In genomic region chr12:65292241-65292640, GRCh38 we compare ENCODE assay signal across 28 cellular contexts.
"Had no signal": no experiment of that assay in that cellular context is flagged by ENCODE, and none has a peak within 500 bp of the region (broad histone marks: within the 10 kb centered on the region; RNA-seq: fewer than 3 reads in every experiment).

No MANE protein-coding gene starts in this region.

- H3K4me1 Mint-ChIP-seq: stimulated activated effector memory CD8-positive, alpha-beta T cell treated with anti-CD3 and anti-CD28 coated beads, Interleukin-12 subunit alpha, Interleukin-12 subunit beta, amount 100 ng/mL, for 72 hours; stimulated activated naive CD8-positive, alpha-beta T cell treated with anti-CD3 and anti-CD28 coated beads, Interleukin-15, amount 100 ng/mL, for 72 hours had no signal

- H3K36me3 Mint-ChIP-seq: stimulated activated effector memory CD8-positive, alpha-beta T cell treated with anti-CD3 and anti-CD28 coated beads, Interleukin-12 subunit alpha, Interleukin-12 subunit beta, amount 100 ng/mL, for 72 hours; stimulated activated memory B cell treated with anti-CD40 and anti-IgM and Interleukin-4, amounts not matched to agents 10 μg/mL and 1 μg/mL and 100 μg/mL, for 72 hours; stimulated activated naive B cell treated with anti-CD40 and anti-IgM and Interleukin-4, amounts not matched to agents 10 μg/mL and 1 μg/mL and 100 μg/mL, for 72 hours had no signal

- H3K4me3 ChIP-seq: stomach, suprapubic skin, testis, thoracic aorta, tibial artery, tibial nerve, transverse colon, upper lobe of left lung, upper lobe of right lung, uterus, vagina had no signal

- DNase-seq: stimulated activated CD4-positive, alpha-beta T cell treated with anti-CD3 and anti-CD28 coated beads, Interleukin-2, amount 100 ng/mL, for 48 hours; stimulated activated CD4-positive, alpha-beta T cell treated with anti-CD3 and anti-CD28 coated beads, Interleukin-4, amount 100 ng/mL, for 1 hour; stimulated activated CD4-positive, alpha-beta T cell treated with anti-CD3 and anti-CD28 coated beads, Interleukin-4, amount 100 ng/mL, for 24 hours; stimulated activated CD4-positive, alpha-beta T cell treated with anti-CD3 and anti-CD28 coated beads, Interleukin-4, amount 100 ng/mL, for 4 hours; stimulated activated CD8-positive, alpha-beta memory T cell treated with anti-CD3 and anti-CD28 coated beads, Interleukin-4, amount 100 ng/mL, for 48 hours; stimulated activated naive B cell treated with anti-CD40 and anti-IgM and Interleukin-4, amounts not matched to agents 10 μg/mL and 1 μg/mL and 100 μg/mL, for 72 hours; stimulated activated naive CD4-positive, alpha-beta T cell; stimulated activated naive CD4-positive, alpha-beta T cell treated with Interleukin-2 at 50 U/mL for 16 hours; stimulated activated naive CD8-positive, alpha-beta T cell treated with anti-CD3 and anti-CD28 coated beads, Interleukin-15, amount 100 ng/mL, for 72 hours; stimulated activated naive CD8-positive, alpha-beta T cell treated with anti-CD3 and anti-CD28 coated beads, Interleukin-15, Interleukin-2, amounts not matched to agents 100 U/mL and 50 U/mL, for 24 hours; stomach; substantia nigra; testis; tibial artery; transverse colon; trophoblast cell; upper lobe of left lung; upper lobe of right lung; uterus had no signal

- H3K4me3 Mint-ChIP-seq: stimulated activated effector memory CD8-positive, alpha-beta T cell treated with anti-CD3 and anti-CD28 coated beads, Interleukin-12 subunit alpha, Interleukin-12 subunit beta, amount 100 ng/mL, for 72 hours; stimulated activated memory B cell treated with anti-CD40 and anti-IgM and Interleukin-4, amounts not matched to agents 10 μg/mL and 1 μg/mL and 100 μg/mL, for 72 hours; stimulated activated naive B cell treated with anti-CD40 and anti-IgM and Interleukin-4, amounts not matched to agents 10 μg/mL and 1 μg/mL and 100 μg/mL, for 72 hours; stimulated activated naive CD8-positive, alpha-beta T cell treated with anti-CD3 and anti-CD28 coated beads, Interleukin-15, amount 100 ng/mL, for 72 hours; stimulated activated naive CD8-positive, alpha-beta T cell treated with anti-CD3 and anti-CD28 coated beads, Interleukin-15, Interleukin-2, amounts not matched to agents 100 ng/mL and 50 ng/mL, for 24 hours; type B pancreatic cell had no signal

- H3K4me1 ChIP-seq: suprapubic skin, testis, tibial nerve, transverse colon, upper lobe of right lung, uterus, vagina had no signal

- H3K9me3 ChIP-seq: stomach, suprapubic skin, testis, thoracic aorta, tibial artery, tibial nerve, transverse colon, upper lobe of left lung, upper lobe of right lung, uterus, vagina had no signal

- ATAC-seq: stimulated activated effector memory CD8-positive, alpha-beta T cell treated with anti-CD3 and anti-CD28 coated beads, Interleukin-12 subunit alpha, Interleukin-12 subunit beta, amount 100 ng/mL, for 72 hours; stimulated activated memory B cell treated with anti-CD40 and anti-IgM and Interleukin-4, amounts not matched to agents 10 μg/mL and 1 μg/mL and 100 μg/mL, for 72 hours; stimulated activated naive B cell treated with anti-CD40 and anti-IgM and Interleukin-4, amounts not matched to agents 10 μg/mL and 1 μg/mL and 100 μg/mL, for 72 hours; stimulated activated naive CD8-positive, alpha-beta T cell treated with anti-CD3 and anti-CD28 coated beads, Interleukin-15, amount 100 ng/mL, for 72 hours; stimulated activated naive CD8-positive, alpha-beta T cell treated with anti-CD3 and anti-CD28 coated beads, Interleukin-15, Interleukin-2, amounts not matched to agents 100 U/mL and 50 U/mL, for 24 hours; upper lobe of right lung had no signal

- H3K27me3 ChIP-seq: stomach, suprapubic skin, testis, tibial artery, tibial nerve, transverse colon, upper lobe of left lung, upper lobe of right lung, uterus, vagina had no signal

- H3K27ac Mint-ChIP-seq: stimulated activated effector memory CD8-positive, alpha-beta T cell treated with anti-CD3 and anti-CD28 coated beads, Interleukin-12 subunit alpha, Interleukin-12 subunit beta, amount 100 ng/mL, for 72 hours; stimulated activated memory B cell treated with anti-CD40 and anti-IgM and Interleukin-4, amounts not matched to agents 10 μg/mL and 1 μg/mL and 100 μg/mL, for 72 hours; stimulated activated naive B cell treated with anti-CD40 and anti-IgM and Interleukin-4, amounts not matched to agents 10 μg/mL and 1 μg/mL and 100 μg/mL, for 72 hours; stimulated activated naive CD8-positive, alpha-beta T cell treated with anti-CD3 and anti-CD28 coated beads, Interleukin-15, amount 100 ng/mL, for 72 hours; stimulated activated naive CD8-positive, alpha-beta T cell treated with anti-CD3 and anti-CD28 coated beads, Interleukin-15, Interleukin-2, amounts not matched to agents 100 ng/mL and 50 ng/mL, for 24 hours; type B pancreatic cell had no signal

- H3K27ac ChIP-seq: stomach, suprapubic skin, testis, thoracic aorta, tibial artery, tibial nerve, transverse colon, upper lobe of left lung, upper lobe of right lung, uterus, vagina had no signal

- FAIRE-seq: urothelium cell line had no signal

- H3K36me3 ChIP-seq: stomach, suprapubic skin, thoracic aorta, tibial artery, tibial nerve, transverse colon, upper lobe of left lung, upper lobe of right lung, uterus, vagina had no signal
